2 cellular contexts compared by ENCODE assay signal in the genomic region with DNA sequence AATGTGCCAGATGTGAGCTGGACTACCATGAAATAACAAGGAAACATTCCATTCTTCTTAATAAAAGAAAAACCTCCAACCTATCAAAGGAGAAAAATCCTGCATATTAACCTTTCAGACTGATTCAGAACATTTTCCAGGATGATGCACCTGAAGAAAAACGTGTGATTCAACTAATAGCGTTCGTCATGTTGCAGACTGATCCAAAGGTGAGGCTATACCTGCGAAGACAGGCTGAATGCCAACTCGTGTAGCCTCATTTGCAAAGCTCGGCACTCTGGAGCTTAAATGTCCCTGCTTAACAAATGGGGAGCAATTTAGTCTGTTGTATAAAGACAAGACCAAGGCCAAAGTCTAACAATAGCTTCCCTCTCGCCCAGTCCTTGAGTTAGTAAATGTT.
TF ChIP-seq lines count a peak whose summit lies in the region.

No MANE protein-coding gene starts in this region.

TF ChIP-seq in GM23338, 12 proteins besides CTCF, POLR2A, EP300 and RAD21:
- no peak for TF ChIP-seq ZNF331 (CRISPR knock-in tag; IDR thresholded peaks at IDR 0.05; ENCODE audit: low read depth)
- TF ChIP-seq EZH2phosphoT487 (IDR thresholded peaks at IDR 0.05; ENCODE audit: unreplicated experiment), result no peak
- TF ChIP-seq EZH2 (IDR thresholded peaks at IDR 0.05; ENCODE audit: low read depth, unreplicated experiment), result no peak
- no peak for TF ChIP-seq STAT1 (IDR thresholded peaks at IDR 0.05; ENCODE audit: unreplicated experiment)
- TF ChIP-seq, protein P1, sequence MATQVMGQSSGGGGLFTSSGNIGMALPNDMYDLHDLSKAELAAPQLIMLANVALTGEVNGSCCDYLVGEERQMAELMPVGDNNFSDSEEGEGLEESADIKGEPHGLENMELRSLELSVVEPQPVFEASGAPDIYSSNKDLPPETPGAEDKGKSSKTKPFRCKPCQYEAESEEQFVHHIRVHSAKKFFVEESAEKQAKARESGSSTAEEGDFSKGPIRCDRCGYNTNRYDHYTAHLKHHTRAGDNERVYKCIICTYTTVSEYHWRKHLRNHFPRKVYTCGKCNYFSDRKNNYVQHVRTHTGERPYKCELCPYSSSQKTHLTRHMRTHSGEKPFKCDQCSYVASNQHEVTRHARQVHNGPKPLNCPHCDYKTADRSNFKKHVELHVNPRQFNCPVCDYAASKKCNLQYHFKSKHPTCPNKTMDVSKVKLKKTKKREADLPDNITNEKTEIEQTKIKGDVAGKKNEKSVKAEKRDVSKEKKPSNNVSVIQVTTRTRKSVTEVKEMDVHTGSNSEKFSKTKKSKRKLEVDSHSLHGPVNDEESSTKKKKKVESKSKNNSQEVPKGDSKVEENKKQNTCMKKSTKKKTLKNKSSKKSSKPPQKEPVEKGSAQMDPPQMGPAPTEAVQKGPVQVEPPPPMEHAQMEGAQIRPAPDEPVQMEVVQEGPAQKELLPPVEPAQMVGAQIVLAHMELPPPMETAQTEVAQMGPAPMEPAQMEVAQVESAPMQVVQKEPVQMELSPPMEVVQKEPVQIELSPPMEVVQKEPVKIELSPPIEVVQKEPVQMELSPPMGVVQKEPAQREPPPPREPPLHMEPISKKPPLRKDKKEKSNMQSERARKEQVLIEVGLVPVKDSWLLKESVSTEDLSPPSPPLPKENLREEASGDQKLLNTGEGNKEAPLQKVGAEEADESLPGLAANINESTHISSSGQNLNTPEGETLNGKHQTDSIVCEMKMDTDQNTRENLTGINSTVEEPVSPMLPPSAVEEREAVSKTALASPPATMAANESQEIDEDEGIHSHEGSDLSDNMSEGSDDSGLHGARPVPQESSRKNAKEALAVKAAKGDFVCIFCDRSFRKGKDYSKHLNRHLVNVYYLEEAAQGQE (IDR thresholded peaks at IDR 0.05; ENCODE audit: unreplicated experiment), result no peak
- TF ChIP-seq, protein P2, sequence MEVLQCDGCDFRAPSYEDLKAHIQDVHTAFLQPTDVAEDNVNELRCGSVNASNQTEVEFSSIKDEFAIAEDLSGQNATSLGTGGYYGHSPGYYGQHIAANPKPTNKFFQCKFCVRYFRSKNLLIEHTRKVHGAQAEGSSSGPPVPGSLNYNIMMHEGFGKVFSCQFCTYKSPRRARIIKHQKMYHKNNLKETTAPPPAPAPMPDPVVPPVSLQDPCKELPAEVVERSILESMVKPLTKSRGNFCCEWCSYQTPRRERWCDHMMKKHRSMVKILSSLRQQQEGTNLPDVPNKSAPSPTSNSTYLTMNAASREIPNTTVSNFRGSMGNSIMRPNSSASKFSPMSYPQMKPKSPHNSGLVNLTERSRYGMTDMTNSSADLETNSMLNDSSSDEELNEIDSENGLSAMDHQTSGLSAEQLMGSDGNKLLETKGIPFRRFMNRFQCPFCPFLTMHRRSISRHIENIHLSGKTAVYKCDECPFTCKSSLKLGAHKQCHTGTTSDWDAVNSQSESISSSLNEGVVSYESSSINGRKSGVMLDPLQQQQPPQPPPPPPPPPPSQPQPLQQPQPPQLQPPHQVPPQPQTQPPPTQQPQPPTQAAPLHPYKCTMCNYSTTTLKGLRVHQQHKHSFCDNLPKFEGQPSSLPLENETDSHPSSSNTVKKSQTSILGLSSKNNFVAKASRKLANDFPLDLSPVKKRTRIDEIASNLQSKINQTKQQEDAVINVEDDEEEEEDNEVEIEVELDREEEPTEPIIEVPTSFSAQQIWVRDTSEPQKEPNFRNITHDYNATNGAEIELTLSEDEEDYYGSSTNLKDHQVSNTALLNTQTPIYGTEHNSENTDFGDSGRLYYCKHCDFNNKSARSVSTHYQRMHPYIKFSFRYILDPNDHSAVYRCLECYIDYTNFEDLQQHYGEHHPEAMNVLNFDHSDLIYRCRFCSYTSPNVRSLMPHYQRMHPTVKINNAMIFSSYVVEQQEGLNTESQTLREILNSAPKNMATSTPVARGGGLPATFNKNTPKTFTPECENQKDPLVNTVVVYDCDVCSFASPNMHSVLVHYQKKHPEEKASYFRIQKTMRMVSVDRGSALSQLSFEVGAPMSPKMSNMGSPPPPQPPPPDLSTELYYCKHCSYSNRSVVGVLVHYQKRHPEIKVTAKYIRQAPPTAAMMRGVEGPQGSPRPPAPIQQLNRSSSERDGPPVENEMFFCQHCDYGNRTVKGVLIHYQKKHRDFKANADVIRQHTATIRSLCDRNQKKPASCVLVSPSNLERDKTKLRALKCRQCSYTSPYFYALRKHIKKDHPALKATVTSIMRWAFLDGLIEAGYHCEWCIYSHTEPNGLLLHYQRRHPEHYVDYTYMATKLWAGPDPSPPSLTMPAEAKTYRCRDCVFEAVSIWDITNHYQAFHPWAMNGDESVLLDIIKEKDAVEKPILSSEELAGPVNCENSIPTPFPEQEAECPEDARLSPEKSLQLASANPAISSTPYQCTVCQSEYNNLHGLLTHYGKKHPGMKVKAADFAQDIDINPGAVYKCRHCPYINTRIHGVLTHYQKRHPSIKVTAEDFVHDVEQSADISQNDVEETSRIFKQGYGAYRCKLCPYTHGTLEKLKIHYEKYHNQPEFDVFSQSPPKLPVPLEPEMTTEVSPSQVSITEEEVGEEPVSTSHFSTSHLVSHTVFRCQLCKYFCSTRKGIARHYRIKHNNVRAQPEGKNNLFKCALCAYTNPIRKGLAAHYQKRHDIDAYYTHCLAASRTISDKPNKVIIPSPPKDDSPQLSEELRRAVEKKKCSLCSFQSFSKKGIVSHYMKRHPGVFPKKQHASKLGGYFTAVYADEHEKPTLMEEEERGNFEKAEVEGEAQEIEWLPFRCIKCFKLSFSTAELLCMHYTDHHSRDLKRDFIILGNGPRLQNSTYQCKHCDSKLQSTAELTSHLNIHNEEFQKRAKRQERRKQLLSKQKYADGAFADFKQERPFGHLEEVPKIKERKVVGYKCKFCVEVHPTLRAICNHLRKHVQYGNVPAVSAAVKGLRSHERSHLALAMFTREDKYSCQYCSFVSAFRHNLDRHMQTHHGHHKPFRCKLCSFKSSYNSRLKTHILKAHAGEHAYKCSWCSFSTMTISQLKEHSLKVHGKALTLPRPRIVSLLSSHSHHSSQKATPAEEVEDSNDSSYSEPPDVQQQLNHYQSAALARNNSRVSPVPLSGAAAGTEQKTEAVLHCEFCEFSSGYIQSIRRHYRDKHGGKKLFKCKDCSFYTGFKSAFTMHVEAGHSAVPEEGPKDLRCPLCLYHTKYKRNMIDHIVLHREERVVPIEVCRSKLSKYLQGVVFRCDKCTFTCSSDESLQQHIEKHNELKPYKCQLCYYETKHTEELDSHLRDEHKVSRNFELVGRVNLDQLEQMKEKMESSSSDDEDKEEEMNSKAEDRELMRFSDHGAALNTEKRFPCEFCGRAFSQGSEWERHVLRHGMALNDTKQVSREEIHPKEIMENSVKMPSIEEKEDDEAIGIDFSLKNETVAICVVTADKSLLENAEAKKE (CRISPR knock-in tag; IDR thresholded peaks at IDR 0.05), result no peak
- TF ChIP-seq POLR2AphosphoS5 (IDR thresholded peaks at IDR 0.05; ENCODE audit: low read depth), result no peak
- TF ChIP-seq CREB1 (CRISPR knock-in tag; IDR thresholded peaks at IDR 0.05; ENCODE audit: low read depth), result no peak
- no peak for TF ChIP-seq JUNB (IDR thresholded peaks at IDR 0.05; ENCODE audit: unreplicated experiment)
- no peak for TF ChIP-seq ZNF114 (CRISPR knock-in tag; IDR thresholded peaks at IDR 0.05)

TF ChIP-seq in WTC11, 78 proteins besides CTCF, POLR2A, EP300 and RAD21:
- TF ChIP-seq ZNF263 (CRISPR knock-in tag; IDR thresholded peaks at IDR 0.05; ENCODE audit: low read depth) (no peak), OVOL2 (CRISPR knock-in tag; IDR thresholded peaks at IDR 0.05; ENCODE audit: borderline replicate concordance) (no peak), ZBTB21 (CRISPR knock-in tag; IDR thresholded peaks at IDR 0.05; ENCODE audit: borderline replicate concordance) (no peak), GTF2I (CRISPR knock-in tag; conservative IDR thresholded peaks at IDR 0.05) (no peak), SMAD4 (CRISPR knock-in tag; IDR thresholded peaks at IDR 0.05) (no peak), JAZF1 (CRISPR knock-in tag; IDR thresholded peaks at IDR 0.05) (no peak)
- TF ChIP-seq, protein P3, sequence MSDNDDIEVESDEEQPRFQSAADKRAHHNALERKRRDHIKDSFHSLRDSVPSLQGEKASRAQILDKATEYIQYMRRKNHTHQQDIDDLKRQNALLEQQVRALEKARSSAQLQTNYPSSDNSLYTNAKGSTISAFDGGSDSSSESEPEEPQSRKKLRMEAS (CRISPR knock-in tag; IDR thresholded peaks at IDR 0.05), result no peak
